ENCODE assay signal across 37 cellular contexts in genomic region chr3:31664031-31664430, GRCh38.
A peak's percentile ranks its signal among the peaks of the same experiment; 100 is the strongest.
DNase-seq lines count a peak whose midpoint lies in the region; ATAC-seq, FAIRE-seq and TF ChIP-seq lines count a peak whose summit lies in the region.
"Had no signal": no experiment of that assay in that cellular context is flagged by ENCODE, and none has a peak within 500 bp of the region (broad histone marks: within the 10 kb centered on the region; RNA-seq: fewer than 3 reads in every experiment).

No MANE protein-coding gene starts in this region.

- no peak overlapping the region for H2BK5ac ChIP-seq in neuronal stem cell (ENCODE audit: low read length)

- H3K4me1 Mint-ChIP-seq in activated CD4-positive, alpha-beta T cell treated with anti-CD3 and anti-CD28 coated beads, Interleukin-2, amount 10 ng/mL, durations not matched to agents 24 days and 14 days, result peaks cover 8% of the 10 kb centered on the region
- peaks cover 3% of the 10 kb centered on the region for H3K4me1 Mint-ChIP-seq in activated CD4-positive, alpha-beta T cell treated with anti-CD3 and anti-CD28 coated beads, Interleukin-2, amount 10 ng/mL, durations not matched to agents 7 days and 5 days
- H3K4me1 Mint-ChIP-seq: B cell; CD4-positive, alpha-beta memory T cell; CD8-positive, alpha-beta memory T cell had no signal

- DNase-seq in activated CD4-positive, alpha-beta T cell treated with anti-CD3 and anti-CD28 coated beads, Interleukin-2, amount 10 ng/mL, durations not matched to agents 24 days and 14 days, result peak; percentile 48
- no peak for DNase-seq in activated CD4-positive, alpha-beta T cell treated with anti-CD3 and anti-CD28 coated beads, Interleukin-2, amount 10 ng/mL, durations not matched to agents 7 days and 5 days
- DNase-seq in HepG2 (ENCODE audit: low spot score) (no peak), right lobe of liver (no peak), coronary artery (ENCODE audit: low spot score) (peak; percentile 61), neuronal stem cell (ENCODE audit: low spot score) (no peak)
- no peak for DNase-seq in stimulated activated CD4-positive, alpha-beta T cell treated with anti-CD3 and anti-CD28 coated beads, Interleukin-1b, Interleukin-23, amount 100 ng/mL, for 48 hours
- no peak for DNase-seq in stimulated activated CD8-positive, alpha-beta memory T cell treated with anti-CD3 and anti-CD28 coated beads, Interleukin-4, amount 100 ng/mL, for 48 hours
- DNase-seq: 8988T; ACHN; AML-193; BE2C; C1 segment of cervical spinal cord; Caco-2; Calu3; CD4-positive, alpha-beta memory T cell; CD4-positive, alpha-beta T cell; CD4-positive, CD25-positive, alpha-beta regulatory T cell; CD8-positive, alpha-beta memory T cell; CD8-positive, alpha-beta T cell; COR-L47; DMS 273 treated with DMSO at 0.1 percent for 48 hours; DMS153; DMS53; DMS79; DMS79 treated with DMSO at 0.1 percent for 48 hours; DND-41; EL had no signal

- H3K4me1 ChIP-seq in HepG2 (ENCODE audit: insufficient read depth, low read length), result peaks cover 14% of the 10 kb centered on the region
- no peaks in the 10 kb centered on the region for H3K4me1 ChIP-seq in right lobe of liver
- H3K4me1 ChIP-seq in neuronal stem cell (ENCODE audit: control insufficient read depth in 2 of 2, insufficient read depth in 1 of 2, low read depth in 1 of 2, low read length in 2 of 2), result peaks cover 3% of the 10 kb centered on the region in 2 donors
- H3K4me1 ChIP-seq: A549, BE2C, Caco-2 had no signal

- no peak overlapping the region for H3K4me3 Mint-ChIP-seq in activated CD4-positive, alpha-beta T cell treated with anti-CD3 and anti-CD28 coated beads, Interleukin-2, amount 10 ng/mL, durations not matched to agents 24 days and 14 days
- H3K4me3 Mint-ChIP-seq in activated CD4-positive, alpha-beta T cell treated with anti-CD3 and anti-CD28 coated beads, Interleukin-2, amount 10 ng/mL, durations not matched to agents 7 days and 5 days, result no peak overlapping the region
- H3K4me3 Mint-ChIP-seq: B cell; CD14-positive monocyte; CD4-positive, alpha-beta memory T cell; CD4-positive, alpha-beta T cell; CD4-positive, CD25-positive, alpha-beta regulatory T cell; CD8-positive, alpha-beta memory T cell; CD8-positive, alpha-beta T cell had no signal

- POLR2A ChIA-PET in activated CD4-positive, alpha-beta T cell treated with anti-CD3 and anti-CD28 coated beads, Interleukin-2, amount 10 ng/mL, durations not matched to agents 7 days and 5 days (lab: Charles Lee), result interaction anchor here (0.6 kb wide), 1 partner anchor 22 kb away, joined by 3 read pairs; no protein-coding TSS in a partner anchor
- POLR2A ChIA-PET in HepG2 (lab: Yijun Ruan, JAX), result no interaction called here

- in situ Hi-C loops in HepG2 (cut with HindIII; ENCODE audit: extremely low pct_ligation_motif_present, low pct_unique_long_range_greater_than_20kb), result no loop called here

- H2BK12ac ChIP-seq in neuronal stem cell (ENCODE audit: low read length), result no peak overlapping the region

- no peak for TF ChIP-seq EP300 in HepG2 (IDR thresholded peaks at IDR 0.05; ENCODE audit: low read depth in 2 of 2, low read length in 2 of 2)
- TF ChIP-seq EP300 in HepG2 (CRISPR knock-in tag; IDR thresholded peaks at IDR 0.05; ENCODE audit: borderline replicate concordance), result no peak

- no peak overlapping the region for H2BK120ac ChIP-seq in neuronal stem cell (ENCODE audit: low read depth, low read length)

- no peak overlapping the region for H4K91ac ChIP-seq in neuronal stem cell (ENCODE audit: low read depth, low read length, poor library complexity)

- BruUV-seq in HepG2 (replicated peaks; lab: Mats Ljungman, UMichigan), result no TSS peak

- H3K36me3 Mint-ChIP-seq in activated CD4-positive, alpha-beta T cell treated with anti-CD3 and anti-CD28 coated beads, Interleukin-2, amount 10 ng/mL, durations not matched to agents 24 days and 14 days (ENCODE audit: low read depth), result peaks cover 6% of the 10 kb centered on the region
- H3K36me3 Mint-ChIP-seq in activated CD4-positive, alpha-beta T cell treated with anti-CD3 and anti-CD28 coated beads, Interleukin-2, amount 10 ng/mL, durations not matched to agents 7 days and 5 days (ENCODE audit: low read depth), result no peaks in the 10 kb centered on the region
- H3K36me3 Mint-ChIP-seq: CD14-positive monocyte; CD4-positive, CD25-positive, alpha-beta regulatory T cell; CD8-positive, alpha-beta T cell had no signal

- CTCF ChIA-PET in activated CD4-positive, alpha-beta T cell treated with anti-CD3 and anti-CD28 coated beads, Interleukin-2, amount 10 ng/mL, durations not matched to agents 7 days and 5 days (lab: Charles Lee), result interaction anchor here (1.5 kb wide), 1 partner anchor 20 kb away, joined by 5 read pairs; no protein-coding TSS in a partner anchor
- CTCF ChIA-PET in HepG2 (lab: Yijun Ruan, JAX; ENCODE audit: low intra/inter-chr PET ratio, low total read pairs), result no interaction called here

- peak overlapping the region; percentile 75 for H3K14ac ChIP-seq in neuronal stem cell (ENCODE audit: low read length)

- no peaks in the 10 kb centered on the region for H3K27me3 ChIP-seq in HepG2 (ENCODE audit: control insufficient read depth in 1 of 2, insufficient read depth in 2 of 2, low read length in 2 of 2)
- no peaks in the 10 kb centered on the region for H3K27me3 ChIP-seq in right lobe of liver
- no peaks in the 10 kb centered on the region for H3K27me3 ChIP-seq in neuronal stem cell (ENCODE audit: control insufficient read depth in 3 of 3, insufficient read depth in 3 of 3, low read depth in 1 of 3, low read length in 3 of 3)
- H3K27me3 ChIP-seq: BE2C; BLaER1; BLaER1 treated with 17β-estradiol and CSF1 and Interleukin-3, amounts not matched to agents 10 nM and 100 nM had no signal

- no peak for FAIRE-seq in HepG2 (lab: Jason Lieb, UNC)
- FAIRE-seq: A204.1, A549, D721Med had no signal

- no peaks in the 10 kb centered on the region for H3K9me3 Mint-ChIP-seq in activated CD4-positive, alpha-beta T cell treated with anti-CD3 and anti-CD28 coated beads, Interleukin-2, amount 10 ng/mL, durations not matched to agents 24 days and 14 days
- peaks cover 8% of the 10 kb centered on the region for H3K9me3 Mint-ChIP-seq in activated CD4-positive, alpha-beta T cell treated with anti-CD3 and anti-CD28 coated beads, Interleukin-2, amount 10 ng/mL, durations not matched to agents 7 days and 5 days
- H3K9me3 Mint-ChIP-seq: CD4-positive, alpha-beta T cell had no signal

- no peak overlapping the region for H3K27ac Mint-ChIP-seq in activated CD4-positive, alpha-beta T cell treated with anti-CD3 and anti-CD28 coated beads, Interleukin-2, amount 10 ng/mL, durations not matched to agents 24 days and 14 days
- H3K27ac Mint-ChIP-seq in activated CD4-positive, alpha-beta T cell treated with anti-CD3 and anti-CD28 coated beads, Interleukin-2, amount 10 ng/mL, durations not matched to agents 7 days and 5 days, result no peak overlapping the region
- H3K27ac Mint-ChIP-seq: CD14-positive monocyte; CD4-positive, alpha-beta T cell; CD8-positive, alpha-beta memory T cell; CD8-positive, alpha-beta T cell had no signal

- no peak overlapping the region for H2BK15ac ChIP-seq in neuronal stem cell (ENCODE audit: low read length)

- no peaks in the 10 kb centered on the region for H3K9me3 ChIP-seq in HepG2 (ENCODE audit: low read length)
- no peaks in the 10 kb centered on the region for H3K9me3 ChIP-seq in right lobe of liver
- H3K9me3 ChIP-seq in neuronal stem cell (replicated peaks in 1 of 2; ENCODE audit: control insufficient read depth in 2 of 2, insufficient read depth in 1 of 2, low read depth in 1 of 2, low read length in 2 of 2), result no peaks in the 10 kb centered on the region
- H3K9me3 ChIP-seq: A549; BE2C; BLaER1; BLaER1 treated with 17β-estradiol and CSF1 and Interleukin-3, amounts not matched to agents 10 nM and 100 nM; Caco-2 had no signal

- TF ChIP-seq CTCF in HepG2 (CRISPR knock-in tag; IDR thresholded peaks at IDR 0.05), result no peak
- TF ChIP-seq CTCF in right lobe of liver (IDR thresholded peaks at IDR 0.05), result no peak
- no peak for TF ChIP-seq CTCF in coronary artery (IDR thresholded peaks at IDR 0.05)

- H3K4me2 ChIP-seq in HepG2 (ENCODE audit: low read depth, low read length), result no peak overlapping the region
- no peak overlapping the region for H3K4me2 ChIP-seq in neuronal stem cell (ENCODE audit: insufficient read depth, low read length, poor library complexity, severe bottlenecking)
- H3K4me2 ChIP-seq: A549; BLaER1; BLaER1 treated with 17β-estradiol and CSF1 and Interleukin-3, amounts not matched to agents 10 nM and 100 nM had no signal

- no peaks in the 10 kb centered on the region for H4K20me1 ChIP-seq in HepG2 (ENCODE audit: insufficient read depth, low read length)
- H4K20me1 ChIP-seq: BLaER1; BLaER1 treated with 17β-estradiol and CSF1 and Interleukin-3, amounts not matched to agents 10 nM and 100 nM had no signal

- intact Hi-C loops in activated CD4-positive, alpha-beta T cell treated with anti-CD3 and anti-CD28 coated beads, Interleukin-2, amount 10 ng/mL, durations not matched to agents 24 days and 14 days (cut with micrococcal nuclease), result no loop called here
- intact Hi-C loops in HepG2 (cut with micrococcal nuclease; ENCODE audit: unreplicated experiment) (no loop called here), right lobe of liver (cut with DNase I) (no loop called here)

- H2AK5ac ChIP-seq in neuronal stem cell (ENCODE audit: low read depth, low read length), result no peak overlapping the region

- H2AFZ ChIP-seq in HepG2 (ENCODE audit: low read length) (no peak overlapping the region), neuronal stem cell (ENCODE audit: low read length) (no peak overlapping the region)

- H3K36me3 ChIP-seq in HepG2 (replicated peaks in 1 of 2; ENCODE audit: control insufficient read depth in 1 of 2, insufficient read depth in 2 of 2, low read length in 2 of 2) (peaks cover 15 to 25% of the 10 kb centered on the region in 2 experiments; a peak in 4 of 5 replicates), right lobe of liver (no peaks in the 10 kb centered on the region), neuronal stem cell (replicated peaks in 1 of 2; ENCODE audit: control insufficient read depth in 2 of 2, insufficient read depth in 2 of 2, low read length in 2 of 2) (no peaks in the 10 kb centered on the region)
- H3K36me3 ChIP-seq: BE2C; BLaER1; BLaER1 treated with 17β-estradiol and CSF1 and Interleukin-3, amounts not matched to agents 10 nM and 100 nM had no signal

- no peaks in the 10 kb centered on the region for H3K79me1 ChIP-seq in neuronal stem cell (ENCODE audit: low read depth, low read length)

- H3K4me3 ChIP-seq in HepG2 (replicated peaks in 1 of 3; ENCODE audit: insufficient read depth in 1 of 3, low read depth in 2 of 3, low read length in 3 of 3) (no peak overlapping the region), right lobe of liver (no peak overlapping the region), coronary artery (no peak overlapping the region), neuronal stem cell (ENCODE audit: low read length in 2 of 2) (no peak overlapping the region)
- H3K4me3 ChIP-seq: A549; BLaER1; BLaER1 treated with 17β-estradiol and CSF1 and Interleukin-3, amounts not matched to agents 10 nM and 100 nM had no signal

- H3K18ac ChIP-seq in neuronal stem cell (ENCODE audit: low read length), result no peak overlapping the region

- H4K8ac ChIP-seq in neuronal stem cell (ENCODE audit: low read depth, low read length), result no peak overlapping the region

- TF ChIP-seq RAD21 in HepG2 (CRISPR knock-in tag; IDR thresholded peaks at IDR 0.05), result no peak

- no peak overlapping the region for H3K4ac ChIP-seq in neuronal stem cell (ENCODE audit: low read length)

- no peaks in the 10 kb centered on the region for H3K27me3 Mint-ChIP-seq in activated CD4-positive, alpha-beta T cell treated with anti-CD3 and anti-CD28 coated beads, Interleukin-2, amount 10 ng/mL, durations not matched to agents 24 days and 14 days
- no peaks in the 10 kb centered on the region for H3K27me3 Mint-ChIP-seq in activated CD4-positive, alpha-beta T cell treated with anti-CD3 and anti-CD28 coated beads, Interleukin-2, amount 10 ng/mL, durations not matched to agents 7 days and 5 days
- H3K27me3 Mint-ChIP-seq: B cell; CD4-positive, alpha-beta T cell had no signal

- H3K27ac ChIP-seq in HepG2 (ENCODE audit: extremely low read length, insufficient read depth, low read length), result no peak overlapping the region
- no peak overlapping the region for H3K27ac ChIP-seq in right lobe of liver
- no peak overlapping the region for H3K27ac ChIP-seq in coronary artery
- no peak overlapping the region for H3K27ac ChIP-seq in neuronal stem cell (replicated peaks; ENCODE audit: low read length)
- H3K27ac ChIP-seq: 22Rv1; A549; BLaER1; BLaER1 treated with 17β-estradiol and CSF1 and Interleukin-3, amounts not matched to agents 10 nM and 100 nM; C4-2B had no signal

- TF ChIP-seq POLR2A in HepG2 (IDR thresholded peaks at IDR 0.05; ENCODE audit: insufficient read depth in 1 of 2, low read depth in 2 of 2, low read length in 2 of 2) (no peak), right lobe of liver (IDR thresholded peaks at IDR 0.05) (no peak)

- no peak overlapping the region for H3K23ac ChIP-seq in neuronal stem cell (ENCODE audit: low read depth, low read length, poor library complexity)

- ATAC-seq in HepG2 (no peak), right lobe of liver (no peak)
- ATAC-seq: A549; CD8-positive, alpha-beta T cell had no signal

- H3K79me2 ChIP-seq in HepG2 (ENCODE audit: insufficient read depth, low read length), result no peaks in the 10 kb centered on the region

- WGBS in HepG2 (ENCODE audit: low lambda C conversion rate), result 99% methylated on average over 14 of the region's 17 CpGs
- WGBS in right lobe of liver (ENCODE audit: insufficient coverage, low coverage, low lambda C conversion rate, missing lambda C conversion rate), result 85% methylated on average over 5 of the region's 17 CpGs
- WGBS in neuronal stem cell (ENCODE audit: extremely low coverage in 2 of 2, insufficient read length in 2 of 2, insufficient replicate concordance in 1 of 2), 2 donors, result no CpG with 5 or more reads among the region's 17 CpGs

- H3K9ac ChIP-seq in HepG2 (ENCODE audit: insufficient read depth, low read depth, low read length) (no peak overlapping the region), neuronal stem cell (ENCODE audit: low read depth, low read length, poor library complexity) (no peak overlapping the region)
- H3K9ac ChIP-seq: BLaER1; BLaER1 treated with 17β-estradiol and CSF1 and Interleukin-3, amounts not matched to agents 10 nM and 100 nM had no signal

Comparison
In these comparisons a context has a peak if more than half of its experiments do, and no peak if none do; other contexts are left out.
1. DNase-seq: peak in activated CD4-positive, alpha-beta T cell treated with anti-CD3 and anti-CD28 coated beads, Interleukin-2, amount 10 ng/mL, durations not matched to agents 24 days and 14 days (single experiment) and coronary artery (single experiment); none in activated CD4-positive, alpha-beta T cell treated with anti-CD3 and anti-CD28 coated beads, Interleukin-2, amount 10 ng/mL, durations not matched to agents 7 days and 5 days (single experiment), HepG2 (single experiment), right lobe of liver (0 of 3), neuronal stem cell (single experiment), stimulated activated CD4-positive, alpha-beta T cell treated with anti-CD3 and anti-CD28 coated beads, Interleukin-1b, Interleukin-23, amount 100 ng/mL, for 48 hours (single experiment) and stimulated activated CD8-positive, alpha-beta memory T cell treated with anti-CD3 and anti-CD28 coated beads, Interleukin-4, amount 100 ng/mL, for 48 hours (single experiment).